Comparison of ENCODE assay signal across 8 cellular contexts in genomic region chr4:37976991-37977470, GRCh38. TPM values are rescaled to one million over a fixed set of nuclear protein-coding genes. Genes with fewer than 3 reads are reported as not detected.
A peak's percentile ranks its signal among the peaks of the same experiment; 100 is the strongest.
DNase-seq lines count a peak whose midpoint lies in the region; ATAC-seq lines count a peak whose summit lies in the region.

No MANE protein-coding gene starts in this region.

- H3K36me3 ChIP-seq in mesenchymal stem cell (ENCODE audit: control insufficient read depth in 1 of 2, insufficient read depth in 2 of 2, low read depth in 1 of 2, low read length in 2 of 2) = no peaks in the 10 kb centered on the region

- peaks cover 7% of the 10 kb centered on the region for H3K4me1 ChIP-seq in mesenchymal stem cell (ENCODE audit: control insufficient read depth, insufficient read depth, low read depth, low read length)

- peak overlapping the region; percentile 77 for H3K9ac ChIP-seq in mesenchymal stem cell (ENCODE audit: low read length)

- peak overlapping the region; percentile 83 to 87 for H3K18ac ChIP-seq in mesenchymal stem cell (ENCODE audit: low read depth in 1 of 2, low read length in 2 of 2)

- no peaks in the 10 kb centered on the region for H3K9me3 ChIP-seq in mesenchymal stem cell (ENCODE audit: control insufficient read depth, low read length)

- H4K8ac ChIP-seq in mesenchymal stem cell (ENCODE audit: low read length) = peak overlapping the region; percentile 41

- H2AFZ ChIP-seq in mesenchymal stem cell (ENCODE audit: low read depth, low read length) = peak overlapping the region; percentile 69

- peak; percentile 86 for DNase-seq in AG08396 (ENCODE audit: low spot score)
- peak; percentile 19 for DNase-seq in NCI-H748 treated with DMSO at 0.1 percent for 48 hours (lab: John Stamatoyannopoulos, UW)
- DNase-seq in activated CD8-positive, alpha-beta memory T cell treated with anti-CD3 and anti-CD28 coated beads for 1 hour (ENCODE audit: extremely low read depth in 1 of 2, low read depth in 1 of 2) = peak; percentile 38 to 71
- DNase-seq in effector CD4-positive, alpha-beta T cell = peak; percentile 72
- DNase-seq in mesenchymal stem cell = peak; percentile 76
- DNase-seq in stimulated activated CD8-positive, alpha-beta memory T cell treated with anti-CD3 and anti-CD28 coated beads, Interleukin-15, amount 100 ng/mL, for 1 hour (ENCODE audit: low read depth) = peak; percentile 46

- 0% methylated on average over 19 of the region's 50 CpGs for WGBS in mesenchymal stem cell

- no peak overlapping the region for H3K23ac ChIP-seq in mesenchymal stem cell (ENCODE audit: low read length in 2 of 2)

- no peak overlapping the region for H4K91ac ChIP-seq in mesenchymal stem cell (ENCODE audit: low read length)

- peak overlapping the region; percentile 73 for H2BK5ac ChIP-seq in mesenchymal stem cell (ENCODE audit: low read depth, low read length, poor library complexity, severe bottlenecking)

- H3K4me2 ChIP-seq in mesenchymal stem cell (ENCODE audit: low read length, poor library complexity, severe bottlenecking) = peak overlapping the region; percentile 80

- no peak overlapping the region for H2AK5ac ChIP-seq in mesenchymal stem cell (ENCODE audit: low read length, severe bottlenecking)

- H3K4me3 ChIP-seq in mesenchymal stem cell (ENCODE audit: insufficient read depth in 1 of 2, low read depth in 1 of 2, low read length in 2 of 2) = peak overlapping the region; percentile 80 to 89

- H3K79me1 ChIP-seq in mesenchymal stem cell (replicated peaks; ENCODE audit: low read length, poor library complexity, severe bottlenecking) = peaks cover 8% of the 10 kb centered on the region

- no peak overlapping the region for H2BK12ac ChIP-seq in mesenchymal stem cell (ENCODE audit: low read length in 2 of 2)

- H2BK15ac ChIP-seq in mesenchymal stem cell (ENCODE audit: low read depth, poor library complexity, severe bottlenecking) = peak overlapping the region; percentile 98

- H3K27ac ChIP-seq in mesenchymal stem cell (ENCODE audit: low read length, poor library complexity, severe bottlenecking) = peak overlapping the region; percentile 60

- ATAC-seq in GM18909 (IDR thresholded peaks at IDR 0.05; ENCODE audit: poor library complexity, unreplicated experiment) (peak; percentile 83), HG03159 (IDR thresholded peaks at IDR 0.05; ENCODE audit: unreplicated experiment) (peak; percentile 76)

- H3K27me3 ChIP-seq in mesenchymal stem cell (ENCODE audit: control insufficient read depth in 1 of 2, insufficient read depth in 1 of 2, low read length in 2 of 2) = no peaks in the 10 kb centered on the region

- H3K4ac ChIP-seq in mesenchymal stem cell (ENCODE audit: low read depth in 1 of 2, low read length in 2 of 2) = peak overlapping the region in 1 of 2 experiments; percentile 93

- no peak overlapping the region for H3K14ac ChIP-seq in mesenchymal stem cell (ENCODE audit: low read length in 2 of 2)

- H2BK120ac ChIP-seq in mesenchymal stem cell (ENCODE audit: low read depth, low read length) = peak overlapping the region; percentile 94

RNA-seq across cellular contexts. Expression of gene PTTG2, which starts 16.8 kb away (rescaled TPM):
- not detected for polyA plus RNA-seq in mesenchymal stem cell (2013, experiment 1 of 2)
- not detected for polyA plus RNA-seq in mesenchymal stem cell (2013, experiment 2 of 2)

Comparison
In these comparisons a context has a peak if more than half of its experiments do, and no peak if none do; other contexts are left out.
1. Peak in every context shown above with its lines: DNase-seq, ATAC-seq, H3K4me3 ChIP-seq and H3K27ac ChIP-seq.
2. DNase-seq: peak in every context shown above with its lines; median percentile 86 in AG08396; 76 in mesenchymal stem cell; 72 in effector CD4-positive, alpha-beta T cell; 54 in activated CD8-positive, alpha-beta memory T cell treated with anti-CD3 and anti-CD28 coated beads for 1 hour; 46 in stimulated activated CD8-positive, alpha-beta memory T cell treated with anti-CD3 and anti-CD28 coated beads, Interleukin-15, amount 100 ng/mL, for 1 hour; 19 in NCI-H748 treated with DMSO at 0.1 percent for 48 hours.